In genomic region chr10:112741830-112742402, GRCh38 we compare ENCODE assay signal across 17 cellular contexts.
DNase-seq lines count a peak whose midpoint lies in the region; ATAC-seq, FAIRE-seq and TF ChIP-seq lines count a peak whose summit lies in the region.
"Had no signal": no experiment of that assay in that cellular context is flagged by ENCODE, and none has a peak within 500 bp of the region (broad histone marks: within the 10 kb centered on the region; RNA-seq: fewer than 3 reads in every experiment).

No MANE protein-coding gene starts in this region.

- no peaks in the 10 kb centered on the region for H4K20me1 ChIP-seq in BLaER1 treated with 17β-estradiol and CSF1 and Interleukin-3, amounts not matched to agents 10 nM and 100 nM

- H3K9me3 ChIP-seq in BLaER1 treated with 17β-estradiol and CSF1 and Interleukin-3, amounts not matched to agents 10 nM and 100 nM (replicated peaks in 1 of 11): peaks cover 0 to 13% (median 7%) of the 10 kb centered on the region in 11 experiments; a peak in 8 of 22 replicates
- H3K9me3 ChIP-seq in lung (ENCODE audit: control insufficient read depth in 2 of 2, insufficient read depth in 1 of 2, low read length in 1 of 2): no peaks in the 10 kb centered on the region
- H3K9me3 ChIP-seq: psoas muscle had no signal

- H3K4me1 ChIP-seq in BLaER1 treated with 17β-estradiol and CSF1 and Interleukin-3, amounts not matched to agents 10 nM and 100 nM: peaks cover 0 to 10% (median 8%) of the 10 kb centered on the region in 10 experiments; a peak in 14 of 20 replicates
- peaks cover 3 to 4% of the 10 kb centered on the region in 2 donors for H3K4me1 ChIP-seq in lung (ENCODE audit: control insufficient read depth in 2 of 2, insufficient read depth in 2 of 2, low read length in 2 of 2)

- no peak for FAIRE-seq in bronchial epithelial cell (lab: Jason Lieb, UNC)

- H3K4me3 ChIP-seq in BLaER1 treated with 17β-estradiol and CSF1 and Interleukin-3, amounts not matched to agents 10 nM and 100 nM: no peak overlapping the region
- H3K4me3 ChIP-seq in bronchial epithelial cell (ENCODE audit: low read depth, low read length) (no peak overlapping the region), lung (no peak overlapping the region), brain microvascular endothelial cell (ENCODE audit: low read depth, low read length) (no peak overlapping the region)
- H3K4me3 ChIP-seq: psoas muscle had no signal

- no peak overlapping the region for H3K9ac ChIP-seq in BLaER1 treated with 17β-estradiol and CSF1 and Interleukin-3, amounts not matched to agents 10 nM and 100 nM

- H3K27ac ChIP-seq in BLaER1 treated with 17β-estradiol and CSF1 and Interleukin-3, amounts not matched to agents 10 nM and 100 nM: no peak overlapping the region
- H3K27ac ChIP-seq in lung (ENCODE audit: low read depth in 1 of 2, low read length in 1 of 2) (no peak overlapping the region), brain microvascular endothelial cell (no peak overlapping the region)
- H3K27ac ChIP-seq: psoas muscle had no signal

- 18 to 29% methylated on average over 3 of the region's 3 CpGs for WGBS in lung, 2 donors

- no peaks in the 10 kb centered on the region for H3K27me3 ChIP-seq in BLaER1 treated with 17β-estradiol and CSF1 and Interleukin-3, amounts not matched to agents 10 nM and 100 nM
- H3K27me3 ChIP-seq in bronchial epithelial cell (ENCODE audit: control insufficient read depth, insufficient read depth, low read length) (no peaks in the 10 kb centered on the region), lung (ENCODE audit: control insufficient read depth, insufficient read depth) (no peaks in the 10 kb centered on the region), brain microvascular endothelial cell (replicated peaks) (no peaks in the 10 kb centered on the region)

- peak; percentile 63 for ATAC-seq in lung (ENCODE audit: insufficient read depth, low FRiP score)
- ATAC-seq: psoas muscle; stimulated activated naive CD8-positive, alpha-beta T cell treated with anti-CD3 and anti-CD28 coated beads, Interleukin-15, amount 100 ng/mL, for 72 hours had no signal

- DNase-seq in KG1 (lab: John Stamatoyannopoulos, UW): peak; percentile 22
- DNase-seq in bronchial epithelial cell (ENCODE audit: low read depth): peak; percentile 86
- no peak for DNase-seq in lung (ENCODE audit: low spot score)
- DNase-seq in AG08396 (ENCODE audit: low spot score): no peak
- DNase-seq in NCI-H146 treated with DMSO at 0.1 percent for 48 hours (lab: John Stamatoyannopoulos, UW; ENCODE audit: unreplicated experiment): no peak
- DNase-seq in HuH-7.5 (ENCODE audit: low spot score): no peak
- DNase-seq in brain microvascular endothelial cell: no peak
- DNase-seq: activated CD4-positive, alpha-beta T cell treated with anti-CD3 and anti-CD28 coated beads for 48 hours; activated naive CD4-positive, alpha-beta T cell treated with anti-CD3 and anti-CD28 coated beads, Interleukin-2, amount 10 ng/mL, durations not matched to agents 7 days and 5 days; MM.1S; naive B cell; NCI-H2171 treated with DMSO at 0.1 percent for 48 hours; psoas muscle; SIG-M5; stimulated activated naive CD8-positive, alpha-beta T cell treated with anti-CD3 and anti-CD28 coated beads, Interleukin-15, amount 100 ng/mL, for 72 hours; T1000 had no signal

- peaks cover 3 to 58% (median 14%) of the 10 kb centered on the region in 11 experiments; a peak in 15 of 22 replicates for H3K36me3 ChIP-seq in BLaER1 treated with 17β-estradiol and CSF1 and Interleukin-3, amounts not matched to agents 10 nM and 100 nM
- H3K36me3 ChIP-seq in bronchial epithelial cell (ENCODE audit: control insufficient read depth, insufficient read depth, low read length): no peaks in the 10 kb centered on the region
- no peaks in the 10 kb centered on the region for H3K36me3 ChIP-seq in lung (ENCODE audit: control insufficient read depth in 2 of 2, insufficient read depth in 2 of 2, low read length in 2 of 2)
- H3K36me3 ChIP-seq in brain microvascular endothelial cell (replicated peaks): no peaks in the 10 kb centered on the region

- no peak for TF ChIP-seq CTCF in bronchial epithelial cell (IDR thresholded peaks at IDR 0.05; ENCODE audit: insufficient read depth, low read length, severe bottlenecking)
- no peak for TF ChIP-seq CTCF in lung (IDR thresholded peaks at IDR 0.05; ENCODE audit: control extremely low read depth, extremely low read depth)
- no peak for TF ChIP-seq CTCF in brain microvascular endothelial cell (IDR thresholded peaks at IDR 0.05; ENCODE audit: low read depth, low read length, missing control alignments)

- H3K4me2 ChIP-seq in BLaER1 treated with 17β-estradiol and CSF1 and Interleukin-3, amounts not matched to agents 10 nM and 100 nM: peak overlapping the region in 7 of 11 experiments; percentile 5 to 51 (median 22); a peak in 11 of 22 replicates

- in situ Hi-C loops in brain microvascular endothelial cell (cut with HindIII; ENCODE audit: low pct_ligation_motif_present, low sequenced_read_pairs): no loop called here

Comparison
In these comparisons a context has a peak if more than half of its experiments do, and no peak if none do; other contexts are left out.
1. DNase-seq: peak in KG1 (single experiment) and bronchial epithelial cell (single experiment); none in lung (single experiment), AG08396 (single experiment), NCI-H146 treated with DMSO at 0.1 percent for 48 hours (single experiment), HuH-7.5 (single experiment) and brain microvascular endothelial cell (single experiment).